ENCODE assay signal across 17 cellular contexts in genomic region chr2:214674278-214674677, GRCh38.
DNase-seq lines count a peak whose midpoint lies in the region; ATAC-seq and TF ChIP-seq lines count a peak whose summit lies in the region.
"Had no signal": no experiment of that assay in that cellular context is flagged by ENCODE, and none has a peak within 500 bp of the region (broad histone marks: within the 10 kb centered on the region; RNA-seq: fewer than 3 reads in every experiment).

No MANE protein-coding gene starts in this region.

- no peaks in the 10 kb centered on the region for H3F3A ChIP-seq in GM23338 (replicated peaks; ENCODE audit: low read depth)

- no peak for TF ChIP-seq POLR2A in esophagus squamous epithelium (IDR thresholded peaks at IDR 0.05)

- H3K36me3 Mint-ChIP-seq in GM23338 (ENCODE audit: low read depth) (no peaks in the 10 kb centered on the region), T-cell (no peaks in the 10 kb centered on the region)
- H3K36me3 Mint-ChIP-seq in stimulated activated memory B cell treated with anti-CD40 and anti-IgM and Interleukin-4, amounts not matched to agents 10 μg/mL and 1 μg/mL and 100 μg/mL, for 72 hours, result no peaks in the 10 kb centered on the region
- H3K36me3 Mint-ChIP-seq: activated naive CD8-positive, alpha-beta T cell treated with anti-CD3 and anti-CD28 coated beads for 36 hours had no signal

- POLR2A ChIA-PET in T-cell (lab: Charles Lee), result no interaction called here

- H3K36me3 ChIP-seq in GM23338 (ENCODE audit: insufficient read depth) (no peaks in the 10 kb centered on the region), esophagus squamous epithelium (no peaks in the 10 kb centered on the region)
- H3K36me3 ChIP-seq: heart right ventricle had no signal

- DNase-seq in GM23338 (ENCODE audit: low spot score) (no peak), esophagus squamous epithelium (lab: John Stamatoyannopoulos, UW) (no peak), T-cell (no peak)
- DNase-seq: activated CD4-positive, alpha-beta T cell treated with anti-CD3 and anti-CD28 coated beads, Interleukin-2, amount 50 U/mL, for 4 hours; activated naive CD8-positive, alpha-beta T cell treated with anti-CD3 and anti-CD28 coated beads for 36 hours; activated T-cell treated with anti-CD3 and anti-CD28 coated beads, Interleukin-2, amount 50 U/mL, for 24 hours; DMS 273 treated with DMSO at 0.1 percent for 48 hours; heart right ventricle; islet precursor cell; MM.1S; NCI-H2029; NCI-H526 had no signal

- no peak overlapping the region for H3K4me2 ChIP-seq in GM23338

- H3K27me3 Mint-ChIP-seq in GM23338 (ENCODE audit: insufficient read depth, low read depth, poor library complexity) (peaks cover 4% of the 10 kb centered on the region), T-cell (no peaks in the 10 kb centered on the region)
- no peaks in the 10 kb centered on the region for H3K27me3 Mint-ChIP-seq in stimulated activated memory B cell treated with anti-CD40 and anti-IgM and Interleukin-4, amounts not matched to agents 10 μg/mL and 1 μg/mL and 100 μg/mL, for 72 hours
- H3K27me3 Mint-ChIP-seq: activated naive CD8-positive, alpha-beta T cell treated with anti-CD3 and anti-CD28 coated beads for 36 hours; activated T-cell treated with anti-CD3 and anti-CD28 coated beads, Interleukin-2, amount 50 U/mL, for 24 hours had no signal

- TF ChIP-seq CTCF in GM23338 (conservative IDR thresholded peaks at IDR 0.05; ENCODE audit: low read depth in 2 of 2), result no peak
- no peak for TF ChIP-seq CTCF in esophagus squamous epithelium (IDR thresholded peaks at IDR 0.05)

- no peak overlapping the region for H3K27ac ChIP-seq in GM23338 (ENCODE audit: low read depth)
- H3K27ac ChIP-seq in esophagus squamous epithelium, result no peak overlapping the region
- H3K27ac ChIP-seq: heart right ventricle had no signal

- H4K20me1 ChIP-seq in GM23338 (replicated peaks; ENCODE audit: insufficient read depth), result no peaks in the 10 kb centered on the region

- H3K4me3 ChIP-seq in GM23338 (no peak overlapping the region), esophagus squamous epithelium (no peak overlapping the region)
- H3K4me3 ChIP-seq: heart right ventricle had no signal

- no peak overlapping the region for H3K4me3 Mint-ChIP-seq in GM23338
- no peak overlapping the region for H3K4me3 Mint-ChIP-seq in stimulated activated memory B cell treated with anti-CD40 and anti-IgM and Interleukin-4, amounts not matched to agents 10 μg/mL and 1 μg/mL and 100 μg/mL, for 72 hours
- H3K4me3 Mint-ChIP-seq in T-cell, result no peak overlapping the region
- H3K4me3 Mint-ChIP-seq: activated naive CD8-positive, alpha-beta T cell treated with anti-CD3 and anti-CD28 coated beads for 36 hours; activated T-cell treated with anti-CD3 and anti-CD28 coated beads, Interleukin-2, amount 50 U/mL, for 24 hours; memory B cell had no signal

- H3K4me1 Mint-ChIP-seq in GM23338 (no peaks in the 10 kb centered on the region), T-cell (peaks cover 0 to 3% (median 0%) of the 10 kb centered on the region in 3 donors)
- H3K4me1 Mint-ChIP-seq in stimulated activated memory B cell treated with anti-CD40 and anti-IgM and Interleukin-4, amounts not matched to agents 10 μg/mL and 1 μg/mL and 100 μg/mL, for 72 hours, result no peaks in the 10 kb centered on the region
- H3K4me1 Mint-ChIP-seq: activated naive CD8-positive, alpha-beta T cell treated with anti-CD3 and anti-CD28 coated beads for 36 hours; memory B cell had no signal

- no peaks in the 10 kb centered on the region for H3K9me3 Mint-ChIP-seq in GM23338
- no peaks in the 10 kb centered on the region for H3K9me3 Mint-ChIP-seq in stimulated activated memory B cell treated with anti-CD40 and anti-IgM and Interleukin-4, amounts not matched to agents 10 μg/mL and 1 μg/mL and 100 μg/mL, for 72 hours
- peaks cover 0 to 3% (median 0%) of the 10 kb centered on the region in 3 donors for H3K9me3 Mint-ChIP-seq in T-cell
- H3K9me3 Mint-ChIP-seq: activated T-cell treated with anti-CD3 and anti-CD28 coated beads, Interleukin-2, amount 50 U/mL, for 24 hours had no signal

- no peaks in the 10 kb centered on the region for H3K4me1 ChIP-seq in GM23338 (ENCODE audit: insufficient read depth)
- H3K4me1 ChIP-seq in esophagus squamous epithelium, result no peaks in the 10 kb centered on the region
- H3K4me1 ChIP-seq: heart right ventricle had no signal

- peaks cover 6% of the 10 kb centered on the region; the same call in 1 of the 2 replicates for H3K9me2 ChIP-seq in GM23338 (ENCODE audit: insufficient read depth)

- intact Hi-C loops in esophagus squamous epithelium (cut with DNase I), result no loop called here

- ATAC-seq in GM19324 (IDR thresholded peaks at IDR 0.05; ENCODE audit: low FRiP score, unreplicated experiment) (peak; percentile 75), GM23338 (peak; percentile 25; the same call in 1 of the 3 replicates), HG03159 (IDR thresholded peaks at IDR 0.05; ENCODE audit: unreplicated experiment) (peak; percentile 52), HG02840 (IDR thresholded peaks at IDR 0.05; ENCODE audit: low FRiP score, unreplicated experiment) (no peak), T-cell (replicated peaks in 1 of 4) (no peak)
- ATAC-seq in stimulated activated memory B cell treated with anti-CD40 and anti-IgM and Interleukin-4, amounts not matched to agents 10 μg/mL and 1 μg/mL and 100 μg/mL, for 72 hours, result peak; percentile 87
- ATAC-seq: heart right ventricle had no signal

- CTCF ChIA-PET in T-cell (lab: Charles Lee), result no interaction called here

- no peak overlapping the region for H2AFZ ChIP-seq in GM23338

- H3K79me2 ChIP-seq in GM23338 (replicated peaks; ENCODE audit: insufficient read depth), result no peaks in the 10 kb centered on the region

- no peak overlapping the region for H3K27ac Mint-ChIP-seq in GM23338
- no peak overlapping the region for H3K27ac Mint-ChIP-seq in stimulated activated memory B cell treated with anti-CD40 and anti-IgM and Interleukin-4, amounts not matched to agents 10 μg/mL and 1 μg/mL and 100 μg/mL, for 72 hours
- no peak overlapping the region for H3K27ac Mint-ChIP-seq in T-cell
- H3K27ac Mint-ChIP-seq: activated naive CD8-positive, alpha-beta T cell treated with anti-CD3 and anti-CD28 coated beads for 36 hours; activated T-cell treated with anti-CD3 and anti-CD28 coated beads, Interleukin-2, amount 50 U/mL, for 24 hours; memory B cell had no signal

- no peaks in the 10 kb centered on the region for H3K27me3 ChIP-seq in GM23338 (ENCODE audit: insufficient read depth)
- H3K27me3 ChIP-seq in esophagus squamous epithelium, result no peaks in the 10 kb centered on the region
- H3K27me3 ChIP-seq: heart right ventricle had no signal

- no peaks in the 10 kb centered on the region for H3K9me3 ChIP-seq in esophagus squamous epithelium

- WGBS in esophagus squamous epithelium, 2 donors, result 68 to 69% methylated on average over 4 of the region's 4 CpGs

TF ChIP-seq in GM23338, 12 proteins besides CTCF, POLR2A, EP300 and RAD21:
- TF ChIP-seq EZH2 (IDR thresholded peaks at IDR 0.05; ENCODE audit: low read depth, unreplicated experiment), result no peak

Comparison
In these comparisons a context has a peak if more than half of its experiments do, and no peak if none do; other contexts are left out.
1. ATAC-seq: peak in GM19324 (single experiment), GM23338 (single experiment), HG03159 (single experiment) and stimulated activated memory B cell treated with anti-CD40 and anti-IgM and Interleukin-4, amounts not matched to agents 10 μg/mL and 1 μg/mL and 100 μg/mL, for 72 hours (single experiment); none in HG02840 (single experiment) and T-cell (0 of 4).